In the genomic region with DNA sequence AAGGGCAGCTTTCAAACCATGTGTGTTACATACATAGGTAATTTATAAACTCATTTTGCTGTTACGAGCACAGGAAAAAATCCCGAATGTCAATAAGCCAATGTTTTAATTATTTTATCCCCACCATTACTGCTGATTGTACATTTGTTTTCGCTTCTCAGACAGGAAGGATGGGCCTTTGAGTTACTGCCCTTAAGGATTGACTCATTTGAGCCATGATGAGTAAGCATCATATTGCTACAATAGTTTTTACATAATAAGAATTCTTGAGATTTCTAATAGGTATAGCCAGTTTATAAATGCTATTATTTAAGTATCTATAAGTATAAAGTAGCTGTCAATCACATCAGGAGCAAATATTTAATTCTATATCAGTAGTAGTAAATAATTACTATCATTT, we compare ENCODE assay signal across 25 cellular contexts.
DNase-seq lines count a peak whose midpoint lies in the region; ATAC-seq, FAIRE-seq and TF ChIP-seq lines count a peak whose summit lies in the region.
"Had no signal": no experiment of that assay in that cellular context is flagged by ENCODE, and none has a peak within 500 bp of the region (broad histone marks: within the 10 kb centered on the region; RNA-seq: fewer than 3 reads in every experiment).

No MANE protein-coding gene starts in this region.

- DNase-seq in EL (peak; percentile 19), RPMI7951 (ENCODE audit: low read depth) (peak; percentile 30), endothelial cell of umbilical vein (ENCODE audit: low read depth, low spot score) (no peak), mesenchymal stem cell (peak; percentile 54), C1 segment of cervical spinal cord (lab: John Stamatoyannopoulos, UW) (no peak), lower lobe of right lung (no peak)
- DNase-seq in activated naive CD4-positive, alpha-beta T cell treated with Interleukin-2 at 50 U/mL for 16 hours: no peak
- DNase-seq: activated CD4-positive, alpha-beta T cell treated with anti-CD3 and anti-CD28 coated beads, Interleukin-2, amount 10 ng/mL, durations not matched to agents 24 days and 14 days; activated CD8-positive, alpha-beta memory T cell treated with anti-CD3 and anti-CD28 coated beads, Interleukin-2, amount 10 ng/mL, durations not matched to agents 7 days and 5 days; aorta; colonic mucosa; endodermal cell; hippocampal formation; NCI-H1436; NCI-H2107; NCI-H510A; stimulated activated CD4-positive, alpha-beta T cell treated with anti-CD3 and anti-CD28 coated beads, Interleukin-2, amount 100 ng/mL, for 24 hours; T-helper 2 cell had no signal

- no peak overlapping the region for H3K14ac ChIP-seq in mesenchymal stem cell (ENCODE audit: low read length in 2 of 2)

- no peak overlapping the region for H3K4ac ChIP-seq in mesenchymal stem cell (ENCODE audit: low read depth in 1 of 2, low read length in 2 of 2)

- intact Hi-C loops in endothelial cell of umbilical vein (cut with micrococcal nuclease): no loop called here
- intact Hi-C loops in lower lobe of right lung (cut with DNase I): no loop called here

- H2AFZ ChIP-seq in endothelial cell of umbilical vein (ENCODE audit: low read depth, low read length): no peak overlapping the region
- no peak overlapping the region for H2AFZ ChIP-seq in mesenchymal stem cell (ENCODE audit: low read depth, low read length)

- H4K8ac ChIP-seq in mesenchymal stem cell (ENCODE audit: low read length): no peak overlapping the region

- 63% methylated on average over 2 of the region's 3 CpGs for WGBS in mesenchymal stem cell

- H3K4me2 ChIP-seq in endothelial cell of umbilical vein (ENCODE audit: insufficient read depth, low read length) (no peak overlapping the region), mesenchymal stem cell (ENCODE audit: low read length, poor library complexity, severe bottlenecking) (no peak overlapping the region)

- H4K20me1 ChIP-seq in endothelial cell of umbilical vein (replicated peaks; ENCODE audit: control insufficient read depth, extremely low read depth, insufficient read depth, low read length): no peaks in the 10 kb centered on the region

- H2BK15ac ChIP-seq in mesenchymal stem cell (ENCODE audit: low read depth, poor library complexity, severe bottlenecking): no peak overlapping the region

- BruUV-seq in endothelial cell of umbilical vein (replicated peaks; lab: Mats Ljungman, UMichigan): no TSS peak

- H3K27me3 ChIP-seq in endothelial cell of umbilical vein (ENCODE audit: control insufficient read depth in 2 of 2, insufficient read depth in 2 of 2, low read length in 2 of 2) (no peaks in the 10 kb centered on the region), mesenchymal stem cell (ENCODE audit: control insufficient read depth in 1 of 2, insufficient read depth in 1 of 2, low read length in 2 of 2) (no peaks in the 10 kb centered on the region), lower lobe of right lung (ENCODE audit: low read depth) (no peaks in the 10 kb centered on the region)
- H3K27me3 ChIP-seq: colonic mucosa, vagina had no signal

- H3K18ac ChIP-seq in mesenchymal stem cell (ENCODE audit: low read depth in 1 of 2, low read length in 2 of 2): no peak overlapping the region

- no peak overlapping the region for H3K9ac ChIP-seq in endothelial cell of umbilical vein (replicated peaks; ENCODE audit: extremely low read depth, insufficient read depth, low read length)
- no peak overlapping the region for H3K9ac ChIP-seq in mesenchymal stem cell (ENCODE audit: low read length)

- no peaks in the 10 kb centered on the region for H3K9me3 ChIP-seq in endothelial cell of umbilical vein (replicated peaks; ENCODE audit: control insufficient read depth, insufficient read depth, low read length)
- peaks cover 9% of the 10 kb centered on the region for H3K9me3 ChIP-seq in mesenchymal stem cell (ENCODE audit: control insufficient read depth, low read length)
- no peaks in the 10 kb centered on the region for H3K9me3 ChIP-seq in lower lobe of right lung
- H3K9me3 ChIP-seq: colonic mucosa, HAP-1, vagina had no signal

- TF ChIP-seq POLR2A in endothelial cell of umbilical vein (IDR thresholded peaks at IDR 0.05; ENCODE audit: low read depth, low read length): no peak

- no peak overlapping the region for H2BK120ac ChIP-seq in mesenchymal stem cell (ENCODE audit: low read depth, low read length)

- H4K91ac ChIP-seq in mesenchymal stem cell (ENCODE audit: low read length): no peak overlapping the region

- dilution Hi-C loops in endothelial cell of umbilical vein (cut with MboI; ENCODE audit: extremely low pct_ligation_motif_present, low sequenced_read_pairs): no loop called here

- no peak overlapping the region for H2AK5ac ChIP-seq in mesenchymal stem cell (ENCODE audit: low read length, severe bottlenecking)

- no peak overlapping the region for H3K27ac ChIP-seq in endothelial cell of umbilical vein (ENCODE audit: insufficient read depth, low read depth, low read length)
- H3K27ac ChIP-seq in mesenchymal stem cell (ENCODE audit: low read length, poor library complexity, severe bottlenecking): no peak overlapping the region
- H3K27ac ChIP-seq in lower lobe of right lung: no peak overlapping the region
- H3K27ac ChIP-seq: colonic mucosa, SK-N-MC, vagina, VCaP had no signal

- POLR2A ChIA-PET in endothelial cell of umbilical vein (lab: Charles Lee): no interaction called here

- CTCF ChIA-PET in endothelial cell of umbilical vein (lab: Charles Lee): no interaction called here

- no peaks in the 10 kb centered on the region for H3K79me2 ChIP-seq in endothelial cell of umbilical vein (ENCODE audit: control insufficient read depth, insufficient read depth, low read length)

- no peak for FAIRE-seq in endothelial cell of umbilical vein (lab: Jason Lieb, UNC)
- FAIRE-seq: G401.6 had no signal

- H3K36me3 ChIP-seq in endothelial cell of umbilical vein (ENCODE audit: control insufficient read depth in 2 of 2, extremely low read depth in 1 of 2, insufficient read depth in 2 of 2, low read length in 2 of 2) (no peaks in the 10 kb centered on the region), mesenchymal stem cell (ENCODE audit: control insufficient read depth in 1 of 2, insufficient read depth in 2 of 2, low read depth in 1 of 2, low read length in 2 of 2) (peaks cover 0 to 3% of the 10 kb centered on the region in 2 experiments), lower lobe of right lung (no peaks in the 10 kb centered on the region)
- H3K36me3 ChIP-seq: colonic mucosa, HAP-1, vagina had no signal

- no peak overlapping the region for H3K4me3 ChIP-seq in endothelial cell of umbilical vein (replicated peaks in 1 of 3; ENCODE audit: insufficient read depth in 1 of 3, low read depth in 1 of 3, low read length in 3 of 3)
- H3K4me3 ChIP-seq in mesenchymal stem cell (ENCODE audit: insufficient read depth in 1 of 2, low read depth in 1 of 2, low read length in 2 of 2): no peak overlapping the region
- H3K4me3 ChIP-seq in lower lobe of right lung: no peak overlapping the region
- H3K4me3 ChIP-seq: colonic mucosa, HAP-1, SK-N-MC, vagina had no signal

- H3K79me1 ChIP-seq in mesenchymal stem cell (replicated peaks; ENCODE audit: low read length, poor library complexity, severe bottlenecking): no peaks in the 10 kb centered on the region

- H3K4me1 ChIP-seq in endothelial cell of umbilical vein (ENCODE audit: control insufficient read depth, extremely low read depth, insufficient read depth, low read length): no peaks in the 10 kb centered on the region
- no peaks in the 10 kb centered on the region for H3K4me1 ChIP-seq in mesenchymal stem cell (ENCODE audit: control insufficient read depth, insufficient read depth, low read depth, low read length)
- no peaks in the 10 kb centered on the region for H3K4me1 ChIP-seq in lower lobe of right lung
- H3K4me1 ChIP-seq: colonic mucosa, HAP-1, vagina had no signal

- TF ChIP-seq CTCF in endothelial cell of umbilical vein (IDR thresholded peaks at IDR 0.05; ENCODE audit: extremely low read depth in 1 of 2, insufficient read depth in 1 of 2, low read depth in 1 of 2, low read length in 2 of 2): no peak
- TF ChIP-seq CTCF in lower lobe of right lung (IDR thresholded peaks at IDR 0.05): no peak

- no peaks in the 10 kb centered on the region for H3K9me1 ChIP-seq in endothelial cell of umbilical vein (replicated peaks; ENCODE audit: control insufficient read depth, extremely low read depth, insufficient read depth, low read length)

- H3K23ac ChIP-seq in mesenchymal stem cell (ENCODE audit: low read length in 2 of 2): no peak overlapping the region

- no peak overlapping the region for H2BK5ac ChIP-seq in mesenchymal stem cell (ENCODE audit: low read depth, low read length, poor library complexity, severe bottlenecking)

- ATAC-seq in HG03565 (IDR thresholded peaks at IDR 0.05; ENCODE audit: unreplicated experiment) (no peak), lower lobe of right lung (no peak)
- ATAC-seq: activated CD8-positive, alpha-beta memory T cell treated with anti-CD3 and anti-CD28 coated beads, Interleukin-2, amount 10 ng/mL, durations not matched to agents 7 days and 5 days; stimulated activated effector memory CD8-positive, alpha-beta T cell treated with anti-CD3 and anti-CD28 coated beads, Interleukin-12 subunit alpha, Interleukin-12 subunit beta, amount 100 ng/mL, for 72 hours had no signal

- no peak overlapping the region for H2BK12ac ChIP-seq in mesenchymal stem cell (ENCODE audit: low read length in 2 of 2)

TF ChIP-seq in endothelial cell of umbilical vein, 7 proteins besides CTCF, POLR2A, EP300 and RAD21:
- TF ChIP-seq FOS (IDR thresholded peaks at IDR 0.05; ENCODE audit: borderline replicate concordance, insufficient read depth, low read length): peak; percentile 16
- no peak for TF ChIP-seq EZH2 (IDR thresholded peaks at IDR 0.05; ENCODE audit: borderline replicate concordance, low read depth, low read length, severe bottlenecking)

Comparison
In these comparisons a context has a peak if more than half of its experiments do, and no peak if none do; other contexts are left out.
1. DNase-seq: peak in EL (single experiment), RPMI7951 (single experiment) and mesenchymal stem cell (single experiment); none in endothelial cell of umbilical vein (single experiment), C1 segment of cervical spinal cord (0 of 14), lower lobe of right lung (single experiment) and activated naive CD4-positive, alpha-beta T cell treated with Interleukin-2 at 50 U/mL for 16 hours (single experiment).